In the genomic region with DNA sequence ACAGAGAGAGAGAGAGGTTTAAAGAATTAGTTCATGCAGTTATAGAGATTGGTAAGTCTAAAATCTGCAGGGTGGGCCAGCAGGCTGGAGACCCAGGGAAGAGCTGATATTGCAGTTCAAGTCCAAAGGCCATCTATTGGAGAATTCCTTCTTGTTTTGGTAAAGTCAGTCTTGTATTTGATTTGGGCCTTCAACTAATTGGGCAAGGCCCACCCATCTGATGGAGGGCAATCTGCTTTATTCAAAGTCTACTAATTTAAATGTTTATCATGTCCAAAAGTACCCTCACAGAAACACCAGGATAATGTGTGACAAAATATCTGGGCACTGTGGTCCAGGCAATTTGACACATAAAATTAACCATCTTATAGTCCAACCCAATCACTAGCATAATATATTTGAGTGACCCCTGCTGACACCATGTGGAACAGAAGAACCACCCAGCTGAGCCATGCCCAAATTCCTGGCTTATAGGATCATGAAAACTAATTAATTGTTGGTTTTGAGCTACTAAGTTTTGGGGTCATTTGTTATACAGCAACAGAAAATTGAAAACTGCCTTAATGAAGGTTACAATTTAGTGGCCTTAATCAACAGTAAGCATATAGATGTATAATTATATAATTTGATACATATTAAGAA, we compare ENCODE assay signal across 6 cellular contexts.
"Had no signal": no experiment of that assay in that cellular context is flagged by ENCODE, and none has a peak within 500 bp of the region (broad histone marks: within the 10 kb centered on the region; RNA-seq: fewer than 3 reads in every experiment).

No MANE protein-coding gene starts in this region.

- H3K9me3 ChIP-seq: HAP-1 had no signal

- H3K36me3 Mint-ChIP-seq: IgD-negative memory B cell had no signal

- H3K4me1 ChIP-seq: HAP-1 had no signal

- DNase-seq: GOT3, H7, KG1 had no signal

- H3K4me3 ChIP-seq: HAP-1 had no signal

- H3K27ac Mint-ChIP-seq: IgD-negative memory B cell had no signal

- H3K36me3 ChIP-seq: HAP-1 had no signal

- ATAC-seq: HCT116 had no signal
